ENCODE assay signal across 35 cellular contexts in the genomic region with DNA sequence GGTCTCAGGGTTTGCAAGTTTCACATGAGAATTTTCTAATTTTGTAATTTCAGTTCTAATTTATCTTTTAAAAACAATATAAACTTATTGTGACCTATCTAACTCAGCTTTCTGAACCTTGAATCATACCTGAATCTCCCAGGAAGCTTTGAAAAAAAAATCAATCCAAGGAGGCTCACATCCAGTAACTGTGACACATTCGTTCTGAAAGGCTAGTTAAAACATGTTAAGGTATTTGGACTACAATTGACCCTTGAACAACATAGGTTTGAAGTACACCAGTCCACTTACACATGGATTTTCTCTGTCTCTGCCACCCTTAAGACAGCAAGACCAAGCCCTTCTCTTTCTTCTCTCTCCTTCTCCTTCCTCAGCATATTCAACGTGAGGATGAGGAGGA. TPM values are rescaled to one million over a fixed set of nuclear protein-coding genes. Genes with fewer than 3 reads are reported as not detected.
"Had no signal": no experiment of that assay in that cellular context is flagged by ENCODE, and none has a peak within 500 bp of the region (broad histone marks: within the 10 kb centered on the region; RNA-seq: fewer than 3 reads in every experiment).

No MANE protein-coding gene starts in this region.

- H3K9me3 ChIP-seq: ascending aorta, pancreas, prostate gland, sigmoid colon, thyroid gland, upper lobe of left lung, vagina had no signal

- H3K4me1 ChIP-seq: ascending aorta, pancreas, prostate gland, sigmoid colon, thyroid gland, upper lobe of left lung, vagina had no signal

- H3K4me3 ChIP-seq: ascending aorta, pancreas, prostate gland, sigmoid colon, thyroid gland, upper lobe of left lung, vagina had no signal

- H3K4me3 Mint-ChIP-seq: activated CD4-positive, alpha-beta memory T cell treated with anti-CD3 and anti-CD28 coated beads for 36 hours; activated naive CD4-positive, alpha-beta T cell treated with anti-CD3 and anti-CD28 coated beads, Interleukin-2, amount 10 ng/mL, durations not matched to agents 7 days and 5 days; activated naive CD8-positive, alpha-beta T cell treated with anti-CD3 and anti-CD28 coated beads, Interleukin-2, amount 10 ng/mL, durations not matched to agents 7 days and 5 days; memory B cell; naive thymus-derived CD8-positive, alpha-beta T cell; neural crest cell; stimulated activated memory B cell treated with anti-CD40 and anti-IgM and Interleukin-4, amounts not matched to agents 10 μg/mL and 1 μg/mL and 100 μg/mL, for 72 hours; stimulated activated naive CD8-positive, alpha-beta T cell treated with anti-CD3 and anti-CD28 coated beads, Interleukin-15, amount 100 ng/mL, for 72 hours had no signal

- H3K27me3 ChIP-seq: ascending aorta, brain microvascular endothelial cell, pancreas, sigmoid colon, thyroid gland, upper lobe of left lung, vagina had no signal

- H3K27me3 Mint-ChIP-seq: activated CD4-positive, alpha-beta memory T cell treated with anti-CD3 and anti-CD28 coated beads for 36 hours; activated naive CD4-positive, alpha-beta T cell treated with anti-CD3 and anti-CD28 coated beads, Interleukin-2, amount 10 ng/mL, durations not matched to agents 7 days and 5 days; activated naive CD8-positive, alpha-beta T cell treated with anti-CD3 and anti-CD28 coated beads, Interleukin-2, amount 10 ng/mL, durations not matched to agents 7 days and 5 days; memory B cell; stimulated activated memory B cell treated with anti-CD40 and anti-IgM and Interleukin-4, amounts not matched to agents 10 μg/mL and 1 μg/mL and 100 μg/mL, for 72 hours; stimulated activated naive CD8-positive, alpha-beta T cell treated with anti-CD3 and anti-CD28 coated beads, Interleukin-15, amount 100 ng/mL, for 72 hours had no signal

- H3K27ac ChIP-seq: ascending aorta, brain microvascular endothelial cell, pancreas, prostate gland, sigmoid colon, thyroid gland, upper lobe of left lung, vagina, VCaP had no signal

- H3K36me3 Mint-ChIP-seq: activated CD4-positive, alpha-beta memory T cell treated with anti-CD3 and anti-CD28 coated beads for 36 hours; activated naive CD4-positive, alpha-beta T cell treated with anti-CD3 and anti-CD28 coated beads, Interleukin-2, amount 10 ng/mL, durations not matched to agents 7 days and 5 days; activated naive CD8-positive, alpha-beta T cell treated with anti-CD3 and anti-CD28 coated beads, Interleukin-2, amount 10 ng/mL, durations not matched to agents 7 days and 5 days; memory B cell; naive thymus-derived CD8-positive, alpha-beta T cell; stimulated activated memory B cell treated with anti-CD40 and anti-IgM and Interleukin-4, amounts not matched to agents 10 μg/mL and 1 μg/mL and 100 μg/mL, for 72 hours had no signal

- H3K27ac Mint-ChIP-seq: activated CD4-positive, alpha-beta memory T cell treated with anti-CD3 and anti-CD28 coated beads for 36 hours; activated naive CD4-positive, alpha-beta T cell treated with anti-CD3 and anti-CD28 coated beads, Interleukin-2, amount 10 ng/mL, durations not matched to agents 7 days and 5 days; activated naive CD8-positive, alpha-beta T cell treated with anti-CD3 and anti-CD28 coated beads, Interleukin-2, amount 10 ng/mL, durations not matched to agents 7 days and 5 days; naive thymus-derived CD8-positive, alpha-beta T cell; stimulated activated memory B cell treated with anti-CD40 and anti-IgM and Interleukin-4, amounts not matched to agents 10 μg/mL and 1 μg/mL and 100 μg/mL, for 72 hours had no signal

- ATAC-seq: naive thymus-derived CD8-positive, alpha-beta T cell; stimulated activated memory B cell treated with anti-CD40 and anti-IgM and Interleukin-4, amounts not matched to agents 10 μg/mL and 1 μg/mL and 100 μg/mL, for 72 hours; stimulated activated naive CD8-positive, alpha-beta T cell treated with anti-CD3 and anti-CD28 coated beads, Interleukin-15, amount 100 ng/mL, for 72 hours had no signal

- DNase-seq: activated CD4-positive, alpha-beta memory T cell treated with anti-CD3 and anti-CD28 coated beads for 36 hours; activated CD4-positive, alpha-beta T cell treated with anti-CD3 and anti-CD28 coated beads for 48 hours; activated CD8-positive, alpha-beta memory T cell treated with anti-CD3 and anti-CD28 coated beads, Interleukin-2, amount 50 U/mL, for 4 hours; activated gamma-delta T cell; activated naive CD4-positive, alpha-beta T cell treated with anti-CD3 and anti-CD28 coated beads, Interleukin-2, amount 10 ng/mL, durations not matched to agents 7 days and 5 days; activated naive CD8-positive, alpha-beta T cell treated with anti-CD3 and anti-CD28 coated beads, Interleukin-2, amount 10 ng/mL, durations not matched to agents 7 days and 5 days; activated T-cell treated with anti-CD3 and anti-CD28 coated beads, Interleukin-2, amount 50 U/mL, for 1 hour; brain microvascular endothelial cell; central memory CD4-positive, alpha-beta T cell; erythroblast; foreskin fibroblast; kidney; midbrain; naive thymus-derived CD8-positive, alpha-beta T cell; nucleus accumbens; pancreas; sigmoid colon; small intestine; stimulated activated CD4-positive, alpha-beta T cell treated with anti-CD3 and anti-CD28 coated beads, Interleukin-1b, Interleukin-23, amount 100 ng/mL, for 48 hours; stimulated activated CD4-positive, alpha-beta T cell treated with anti-CD3 and anti-CD28 coated beads, Interleukin-4, amount 100 ng/mL, for 4 hours; stimulated activated CD8-positive, alpha-beta memory T cell treated with anti-CD3 and anti-CD28 coated beads, Interleukin-4, amount 100 ng/mL, for 48 hours; stimulated activated naive CD8-positive, alpha-beta T cell treated with anti-CD3 and anti-CD28 coated beads, Interleukin-15, amount 100 ng/mL, for 72 hours; thyroid gland; upper lobe of left lung had no signal

- H3K9me3 Mint-ChIP-seq: activated CD4-positive, alpha-beta memory T cell treated with anti-CD3 and anti-CD28 coated beads for 36 hours; activated naive CD4-positive, alpha-beta T cell treated with anti-CD3 and anti-CD28 coated beads, Interleukin-2, amount 10 ng/mL, durations not matched to agents 7 days and 5 days; activated naive CD8-positive, alpha-beta T cell treated with anti-CD3 and anti-CD28 coated beads, Interleukin-2, amount 10 ng/mL, durations not matched to agents 7 days and 5 days; memory B cell; neural crest cell; stimulated activated memory B cell treated with anti-CD40 and anti-IgM and Interleukin-4, amounts not matched to agents 10 μg/mL and 1 μg/mL and 100 μg/mL, for 72 hours; stimulated activated naive CD8-positive, alpha-beta T cell treated with anti-CD3 and anti-CD28 coated beads, Interleukin-15, amount 100 ng/mL, for 72 hours had no signal

- H3K36me3 ChIP-seq: ascending aorta, brain microvascular endothelial cell, pancreas, prostate gland, sigmoid colon, thyroid gland, upper lobe of left lung, vagina had no signal

- H3K4me1 Mint-ChIP-seq: activated naive CD4-positive, alpha-beta T cell treated with anti-CD3 and anti-CD28 coated beads, Interleukin-2, amount 10 ng/mL, durations not matched to agents 7 days and 5 days; activated naive CD8-positive, alpha-beta T cell treated with anti-CD3 and anti-CD28 coated beads, Interleukin-2, amount 10 ng/mL, durations not matched to agents 7 days and 5 days; neural crest cell; stimulated activated naive CD8-positive, alpha-beta T cell treated with anti-CD3 and anti-CD28 coated beads, Interleukin-15, amount 100 ng/mL, for 72 hours had no signal

RNA-seq across cellular contexts. Expression of gene DDI1, which starts 40.0 kb away (rescaled TPM):
- total RNA-seq: activated CD4-positive, alpha-beta memory T cell treated with anti-CD3 and anti-CD28 coated beads for 36 hours; activated CD8-positive, alpha-beta memory T cell treated with anti-CD3 and anti-CD28 coated beads for 36 hours; activated naive CD8-positive, alpha-beta T cell treated with anti-CD3 and anti-CD28 coated beads, Interleukin-2, amount 10 ng/mL, durations not matched to agents 7 days and 5 days; ascending aorta; glomerular endothelial cell; kidney; lower leg skin; naive thymus-derived CD8-positive, alpha-beta T cell; neural crest cell; pancreas; sigmoid colon; T-helper 1 cell treated with Interleukin-12 subunit alpha and Interleukin-12 subunit beta and Interleukin-4 antibody, amounts not matched to agents 30 ng/mL and 1 ng/mL, for 36 hours; upper lobe of left lung; vagina had no signal
- polyA plus RNA-seq: pancreas, sigmoid colon, small intestine had no signal
